In genomic region chr17:29640413-29640812, GRCh38 we compare ENCODE assay signal across 9 cellular contexts. TPM values are rescaled to one million over a fixed set of nuclear protein-coding genes. Genes with fewer than 3 reads are reported as not detected.
DNase-seq lines count a peak whose midpoint lies in the region; ATAC-seq and TF ChIP-seq lines count a peak whose summit lies in the region.
"Had no signal": no experiment of that assay in that cellular context is flagged by ENCODE, and none has a peak within 500 bp of the region (broad histone marks: within the 10 kb centered on the region; RNA-seq: fewer than 3 reads in every experiment).

No MANE protein-coding gene starts in this region.

- H3T11ph ChIP-seq in H9 (ENCODE audit: low read length) = no peak overlapping the region

- intact Hi-C loops in left cardiac atrium (cut with DNase I) = loop anchor here in 1 of 2 donors (5.0 kb wide), 1 partner anchor 122 kb away; no protein-coding TSS in a partner anchor

- no peak overlapping the region for H3K18ac ChIP-seq in H9 (ENCODE audit: insufficient read length, low read depth, low read length)

- no peak overlapping the region for H3K56ac ChIP-seq in H9 (ENCODE audit: insufficient read length, low read depth, low read length)

- H3K27ac Mint-ChIP-seq in H9 = peak overlapping the region in 2 of 3 experiments; percentile 61 to 74; a peak in 3 of 7 replicates
- H3K27ac Mint-ChIP-seq in activated naive CD8-positive, alpha-beta T cell = peak overlapping the region; percentile 92

- no peaks in the 10 kb centered on the region for H3K79me2 ChIP-seq in H9 (ENCODE audit: insufficient read depth, low read length)

- H4K91ac ChIP-seq in H9 (ENCODE audit: insufficient read length, low read depth, low read length) = no peak overlapping the region

- H3K9me3 ChIP-seq in H9 (ENCODE audit: control insufficient read depth, low read depth, low read length) (no peaks in the 10 kb centered on the region), subcutaneous abdominal adipose tissue (ENCODE audit: control insufficient read depth in 5 of 5, low read length in 5 of 5) (no peaks in the 10 kb centered on the region)
- H3K9me3 ChIP-seq: colonic mucosa had no signal

- no peak overlapping the region for H3K4me3 ChIP-seq in subcutaneous abdominal adipose tissue (ENCODE audit: low read depth in 1 of 5, low read length in 5 of 5)
- H3K4me3 ChIP-seq: colonic mucosa had no signal

- TF ChIP-seq CTCF in H9 (conservative IDR thresholded peaks at IDR 0.05) = no peak

- DNase-seq in H9 (no peak), left cardiac atrium (no peak), occipital lobe (lab: John Stamatoyannopoulos, UW) (no peak), amygdala (lab: John Stamatoyannopoulos, UW) (no peak), NCI-H128 (lab: John Stamatoyannopoulos, UW; ENCODE audit: unreplicated experiment) (no peak)
- DNase-seq: colonic mucosa, SHP77 had no signal

- H3K4me1 Mint-ChIP-seq in H9 = peaks cover 22 to 25% of the 10 kb centered on the region in 2 experiments
- peaks cover 26% of the 10 kb centered on the region for H3K4me1 Mint-ChIP-seq in activated naive CD8-positive, alpha-beta T cell (ENCODE audit: low read depth)

- no peak overlapping the region for H2BK12ac ChIP-seq in H9 (ENCODE audit: insufficient read length, low read depth, low read length)

- peaks cover 10 to 12% (median 11%) of the 10 kb centered on the region in 3 experiments; a peak in 6 of 7 replicates for H3K36me3 Mint-ChIP-seq in H9 (ENCODE audit: insufficient read depth in 1 of 3, low read depth in 3 of 3)
- H3K36me3 Mint-ChIP-seq in activated naive CD8-positive, alpha-beta T cell = peaks cover 10% of the 10 kb centered on the region

- no peaks in the 10 kb centered on the region for H3K79me1 ChIP-seq in H9 (ENCODE audit: insufficient read depth, low read depth, low read length, poor library complexity, severe bottlenecking)

- H3K27me3 Mint-ChIP-seq in H9 (ENCODE audit: low read depth) = no peaks in the 10 kb centered on the region
- H3K27me3 Mint-ChIP-seq in activated naive CD8-positive, alpha-beta T cell = no peaks in the 10 kb centered on the region

- no peak overlapping the region for H3K14ac ChIP-seq in H9 (ENCODE audit: insufficient read depth, low read length)

- no peak overlapping the region for H3K23ac ChIP-seq in H9 (ENCODE audit: insufficient read length, low read depth, low read length)

- H3K27me3 ChIP-seq in H9 (ENCODE audit: insufficient read depth, low read length) (no peaks in the 10 kb centered on the region), subcutaneous abdominal adipose tissue (ENCODE audit: control insufficient read depth in 5 of 5, insufficient read depth in 4 of 5, low read length in 5 of 5) (no peaks in the 10 kb centered on the region)
- H3K27me3 ChIP-seq: colonic mucosa had no signal

- no CpG with 5 or more reads among the region's 2 CpGs for WGBS in H9 (ENCODE audit: extremely low coverage, insufficient read length, low lambda C conversion rate)

- H3K4me2 ChIP-seq in H9 (ENCODE audit: insufficient read depth, insufficient read length, low read length) = no peak overlapping the region

- H2BK15ac ChIP-seq in H9 (ENCODE audit: low read depth, low read length) = no peak overlapping the region

- H3K23me2 ChIP-seq in H9 (ENCODE audit: insufficient read length, low read depth, low read length, poor library complexity, severe bottlenecking) = no peaks in the 10 kb centered on the region

- no peak overlapping the region for H2BK5ac ChIP-seq in H9 (ENCODE audit: insufficient read length, low read length)

- H2AFZ ChIP-seq in H9 (ENCODE audit: low read length) = no peak overlapping the region

- H3K4me1 ChIP-seq in H9 (ENCODE audit: insufficient read depth, low read length) (0 out of 2 replicates have a peak, but pooled peaks cover 2% of the 10 kb centered on the region), subcutaneous abdominal adipose tissue (ENCODE audit: control insufficient read depth in 5 of 5, insufficient read depth in 5 of 5, low read length in 5 of 5) (peaks cover 8 to 64% (median 60%) of the 10 kb centered on the region in 5 donors)
- H3K4me1 ChIP-seq: colonic mucosa had no signal

- H3K9me3 Mint-ChIP-seq in H9 = no peaks in the 10 kb centered on the region
- no peaks in the 10 kb centered on the region for H3K9me3 Mint-ChIP-seq in activated naive CD8-positive, alpha-beta T cell (ENCODE audit: low read depth)

- no peak overlapping the region for H4K8ac ChIP-seq in H9 (replicated peaks; ENCODE audit: insufficient read length, low read depth, low read length)

- H3K27ac ChIP-seq in H9 (ENCODE audit: insufficient read length, low read depth, low read length) = no peak overlapping the region
- H3K27ac ChIP-seq in subcutaneous abdominal adipose tissue (ENCODE audit: low read depth, low read length) = peak overlapping the region; percentile 93
- H3K27ac ChIP-seq: colonic mucosa had no signal

- peaks cover 6 to 19% (median 14%) of the 10 kb centered on the region in 5 donors for H3K36me3 ChIP-seq in subcutaneous abdominal adipose tissue (ENCODE audit: control insufficient read depth in 5 of 5, insufficient read depth in 5 of 5, low read length in 5 of 5)

- H2BK20ac ChIP-seq in H9 (ENCODE audit: low read depth, low read length, poor library complexity, severe bottlenecking) = no peak overlapping the region

- no peak overlapping the region for H2BK120ac ChIP-seq in H9 (ENCODE audit: low read depth, low read length, poor library complexity, severe bottlenecking)

- H3K4ac ChIP-seq in H9 (ENCODE audit: low read depth, low read length) = no peak overlapping the region

- no peaks in the 10 kb centered on the region for H4K20me1 ChIP-seq in H9 (ENCODE audit: control insufficient read depth, insufficient read depth, insufficient read length)

- no peak overlapping the region for H4K5ac ChIP-seq in H9 (ENCODE audit: insufficient read length, low read depth, low read length)

- no peak overlapping the region for H3K4me3 Mint-ChIP-seq in H9
- no peak overlapping the region for H3K4me3 Mint-ChIP-seq in activated naive CD8-positive, alpha-beta T cell

- H3K9ac ChIP-seq in H9 (ENCODE audit: extremely low read depth, insufficient read length, low read length) (no peak overlapping the region), subcutaneous abdominal adipose tissue (ENCODE audit: low read length in 5 of 5) (peak overlapping the region in 1 of 5 donors; percentile 56)

- H2AK5ac ChIP-seq in H9 (ENCODE audit: insufficient read length, low read length) = no peak overlapping the region

- peak; percentile 7 to 12 for ATAC-seq in left cardiac atrium

RNA-seq across cellular contexts. Expression of gene CORO6, which starts 17.7 kb away (rescaled TPM):
- total RNA-seq in H9 (2021) (2.3 and 2.6 TPM in 2 replicates), left cardiac atrium (10 to 100 TPM; 67.0 to 82.1 TPM), occipital lobe (0.47 TPM)

RNA-seq across cellular contexts. Expression of gene ANKRD13B, which starts 47.5 kb away (rescaled TPM):
- total RNA-seq in H9 (2021) = 21.6 and 24.2 TPM in 2 replicates
- total RNA-seq in left cardiac atrium = 10 to 100 TPM in 1 of 2 donors, 1 to 10 TPM in 1; 8.1 to 10.5 TPM
- total RNA-seq in occipital lobe = 28.1 TPM

RNA-seq across cellular contexts. Expression of gene GIT1, which starts 51.0 kb away (rescaled TPM):
- 47.0 and 47.4 TPM in 2 replicates for total RNA-seq in H9 (2021)
- total RNA-seq in left cardiac atrium = 10 to 100 TPM; 30.8 to 44.0 TPM
- 29.6 TPM for total RNA-seq in occipital lobe

Comparison
In these comparisons a context has a peak if more than half of its experiments do, and no peak if none do; other contexts are left out.
1. RNA of gene CORO6, which starts 17.7 kb away (total RNA-seq): 67.0 to 82.1 TPM in left cardiac atrium; 2.3 to 2.6 TPM in H9 and 0.47 TPM in occipital lobe (single experiment); every median in the first group is over 10 times any median in the second.